In genomic region chr5:139130217-139130616, GRCh38 we compare ENCODE assay signal across 23 cellular contexts.
DNase-seq lines count a peak whose midpoint lies in the region; ATAC-seq, FAIRE-seq and TF ChIP-seq lines count a peak whose summit lies in the region.
"Had no signal": no experiment of that assay in that cellular context is flagged by ENCODE, and none has a peak within 500 bp of the region (broad histone marks: within the 10 kb centered on the region; RNA-seq: fewer than 3 reads in every experiment).

No MANE protein-coding gene starts in this region.

- no peak for TF ChIP-seq RAD21 in GM12878 (IDR thresholded peaks at IDR 0.05; ENCODE audit: insufficient read depth, low read depth, low read length)

- H3K27ac ChIP-seq in heart left ventricle, result peak overlapping the region; percentile 68 to 92 (median 88)
- no peak overlapping the region for H3K27ac ChIP-seq in GM12878 (ENCODE audit: control insufficient read depth, insufficient read depth)
- peak overlapping the region; percentile 92 to 95 for H3K27ac ChIP-seq in thoracic aorta
- H3K27ac ChIP-seq: C4-2B, KMS-11 had no signal

- peaks cover 9 to 28% of the 10 kb centered on the region in 2 donors for H3K4me1 Mint-ChIP-seq in natural killer cell

- intact Hi-C loops in heart left ventricle (cut with DNase I), result loop anchor here in 2 of 10 donors (5.0 to 10.0 kb wide), 2 partner anchors 65 to 108 kb away; partner anchors contain the start of gene SIL1 (in 1 of the 2)
- intact Hi-C loops in left cardiac atrium (cut with DNase I), result no loop called here
- intact Hi-C loops in GM12878 (cut with micrococcal nuclease; ENCODE audit: unreplicated experiment), result no loop called here
- intact Hi-C loops in natural killer cell (cut with micrococcal nuclease), result no loop called here

- H3K27me3 ChIP-seq in heart left ventricle, result no peaks in the 10 kb centered on the region
- H3K27me3 ChIP-seq in GM12878 (replicated peaks in 1 of 2; ENCODE audit: control insufficient read depth in 2 of 2, insufficient read depth in 2 of 2, low read length in 1 of 2), result no peaks in the 10 kb centered on the region
- no peaks in the 10 kb centered on the region for H3K27me3 ChIP-seq in thoracic aorta (replicated peaks; ENCODE audit: insufficient read depth)

- TF ChIP-seq CTCF in heart left ventricle (IDR thresholded peaks at IDR 0.05) (no peak), GM12878 (IDR thresholded peaks at IDR 0.05 in 2 of 3, conservative IDR thresholded peaks at IDR 0.05 in 1 of 3; ENCODE audit: control insufficient read depth in 2 of 3, extremely low read depth in 1 of 3, insufficient read depth in 1 of 3, low read depth in 3 of 3, low read length in 3 of 3) (no peak), natural killer cell (IDR thresholded peaks at IDR 0.05) (no peak), thoracic aorta (IDR thresholded peaks at IDR 0.05) (no peak)

- FAIRE-seq in GM12878 (lab: Jason Lieb, UNC), result no peak
- FAIRE-seq: A204.1, GM12892, H54 had no signal

- WGBS in heart left ventricle, 4 donors, result 70 to 74% (median 72%) methylated on average over 4 of the region's 4 CpGs
- 89% methylated on average over 4 of the region's 4 CpGs for WGBS in GM12878 (ENCODE audit: insufficient coverage, insufficient replicate concordance, low lambda C conversion rate, missing lambda C conversion rate)

- no peak overlapping the region for H3K4me3 Mint-ChIP-seq in natural killer cell
- H3K4me3 Mint-ChIP-seq: CD8-positive, alpha-beta memory T cell had no signal

- SMC1A ChIA-PET in GM12878 (lab: Charles Lee; ENCODE audit: uncharacterized antibody, unreplicated experiment), result interaction anchor here (1.7 kb wide), 1 partner anchor 8 kb away, joined by 5 read pairs; no protein-coding TSS in a partner anchor

- H2AFZ ChIP-seq in GM12878 (ENCODE audit: control insufficient read depth, low read depth, low read length), result no peak overlapping the region

- RAD21 ChIA-PET in GM12878 (lab: Charles Lee; ENCODE audit: unreplicated experiment), result no interaction called here

- peaks cover 5 to 14% of the 10 kb centered on the region in 2 donors for H3K27me3 Mint-ChIP-seq in natural killer cell (ENCODE audit: low read depth in 2 of 2)

- DNase-seq in heart left ventricle, result no peak
- no peak for DNase-seq in left cardiac atrium
- DNase-seq in GM12878 (ENCODE audit: low read depth, low spot score), result no peak
- DNase-seq in natural killer cell, result no peak
- DNase-seq in thoracic aorta (ENCODE audit: low spot score), result no peak
- no peak for DNase-seq in NK-92 (lab: John Stamatoyannopoulos, UW; ENCODE audit: unreplicated experiment)
- no peak for DNase-seq in left lobe of liver (ENCODE audit: low spot score)
- DNase-seq: Calu3; CD8-positive, alpha-beta memory T cell; DMS153; IMR-90; NCI-H187 treated with DMSO at 0.1 percent for 48 hours; NCI-H2107; NCI-H345; NCI-H524; NCI-H774 had no signal

- no peak overlapping the region for H3K9ac ChIP-seq in GM12878 (ENCODE audit: control insufficient read depth, insufficient read depth, low read length)
- H3K9ac ChIP-seq: KMS-11 had no signal

- TF ChIP-seq POLR2A in heart left ventricle (IDR thresholded peaks at IDR 0.05), result no peak
- TF ChIP-seq POLR2A in GM12878 (IDR thresholded peaks at IDR 0.05; ENCODE audit: low read depth, low read length), result no peak

- H4K20me1 ChIP-seq in GM12878 (ENCODE audit: control insufficient read depth, insufficient read depth), result no peaks in the 10 kb centered on the region; the same call in 1 of the 2 replicates

- H3K27ac Mint-ChIP-seq in natural killer cell, result no peak overlapping the region

- H3K79me2 ChIP-seq in GM12878 (ENCODE audit: control insufficient read depth, insufficient read depth, low read length), result no peaks in the 10 kb centered on the region

- H3K4me3 ChIP-seq in heart left ventricle, result no peak overlapping the region
- H3K4me3 ChIP-seq in GM12878, result no peak overlapping the region
- no peak overlapping the region for H3K4me3 ChIP-seq in thoracic aorta

- peaks cover 0 to 15% (median 0%) of the 10 kb centered on the region in 9 donors for H3K36me3 ChIP-seq in heart left ventricle
- peaks cover 0 to 13% of the 10 kb centered on the region in 2 experiments; a peak in 2 of 4 replicates for H3K36me3 ChIP-seq in GM12878 (ENCODE audit: control insufficient read depth in 2 of 2, insufficient read depth in 2 of 2, low read length in 1 of 2)
- H3K36me3 ChIP-seq in thoracic aorta, result no peaks in the 10 kb centered on the region

- H3K9me3 ChIP-seq in heart left ventricle, result no peaks in the 10 kb centered on the region
- no peaks in the 10 kb centered on the region for H3K9me3 ChIP-seq in GM12878 (replicated peaks; ENCODE audit: control insufficient read depth, insufficient read depth, low read length)
- H3K9me3 ChIP-seq in thoracic aorta, result no peaks in the 10 kb centered on the region

- TF ChIP-seq EP300 in GM12878 (IDR thresholded peaks at IDR 0.05; ENCODE audit: borderline replicate concordance in 1 of 2, control insufficient read depth in 1 of 2, low read depth in 2 of 2, low read length in 2 of 2), result no peak

- no peak overlapping the region for H3K4me2 ChIP-seq in GM12878 (ENCODE audit: control insufficient read depth, insufficient read depth)
- H3K4me2 ChIP-seq: KMS-11 had no signal

- in situ Hi-C loops in GM12878 (cut with MboI), result no loop called here

- peaks cover 0 to 63% (median 38%) of the 10 kb centered on the region in 12 donors for H3K4me1 ChIP-seq in heart left ventricle
- no peaks in the 10 kb centered on the region; the same call in 1 of the 2 replicates for H3K4me1 ChIP-seq in GM12878 (ENCODE audit: control insufficient read depth, insufficient read depth, low read length)
- peaks cover 32 to 87% of the 10 kb centered on the region in 2 donors for H3K4me1 ChIP-seq in thoracic aorta (ENCODE audit: control insufficient read depth in 1 of 2, low read depth in 2 of 2)

- ATAC-seq in heart left ventricle (no peak), left cardiac atrium (no peak), GM12878 (no peak), natural killer cell (peak in 2 of 3 donors; percentile 64 to 76), thoracic aorta (ENCODE audit: insufficient number of reproducible peaks, low FRiP score, low read depth) (no peak), left lobe of liver (no peak), GM21825 (IDR thresholded peaks at IDR 0.05; ENCODE audit: unreplicated experiment) (no peak)
- ATAC-seq: Panc1 had no signal

- no TSS peak for BruUV-seq in GM12878 (replicated peaks; lab: Mats Ljungman, UMichigan)

- CTCF ChIA-PET in GM12878 (lab: Yijun Ruan, JAX), result interaction anchor here (1.9 kb wide), 1 partner anchor 8 kb away, joined by 6 read pairs; no protein-coding TSS in a partner anchor

- no peaks in the 10 kb centered on the region for H3K9me3 Mint-ChIP-seq in natural killer cell
- H3K9me3 Mint-ChIP-seq: CD8-positive, alpha-beta memory T cell had no signal

- no peaks in the 10 kb centered on the region for H3K36me3 Mint-ChIP-seq in natural killer cell

- POLR2A ChIA-PET in GM12878 (lab: Charles Lee), result interaction anchor here (0.6 to 1.3 kb wide), 2 partner anchors 9 to 316 kb away, joined by 3 to 4 read pairs; no protein-coding TSS in a partner anchor

TF ChIP-seq in GM12878, 131 proteins besides CTCF, POLR2A, EP300 and RAD21:
- TF ChIP-seq MTA3 (IDR thresholded peaks at IDR 0.05; ENCODE audit: borderline replicate concordance, low read length) (no peak), SIX5 (IDR thresholded peaks at IDR 0.05; ENCODE audit: low read depth, low read length, severe bottlenecking) (no peak), RUNX3 (IDR thresholded peaks at IDR 0.05; ENCODE audit: low read length) (0 out of 2 replicates have a peak, but pooled peaks have one; percentile 22), SKIL (IDR thresholded peaks at IDR 0.05; ENCODE audit: low read depth, poor library complexity, severe bottlenecking) (no peak), YY1 (IDR thresholded peaks at IDR 0.05; ENCODE audit: low read depth, low read length) (no peak)
TF ChIP-seq in GM12878: peak in this region for 1.

Comparison
In these comparisons a context has a peak if more than half of its experiments do, and no peak if none do; other contexts are left out.
1. ATAC-seq: peak in natural killer cell (2 of 3); none in heart left ventricle (0 of 4), left cardiac atrium (0 of 2), GM12878 (single experiment), thoracic aorta (single experiment), left lobe of liver (single experiment) and GM21825 (single experiment).